3 cellular contexts compared by ENCODE assay signal in the genomic region with DNA sequence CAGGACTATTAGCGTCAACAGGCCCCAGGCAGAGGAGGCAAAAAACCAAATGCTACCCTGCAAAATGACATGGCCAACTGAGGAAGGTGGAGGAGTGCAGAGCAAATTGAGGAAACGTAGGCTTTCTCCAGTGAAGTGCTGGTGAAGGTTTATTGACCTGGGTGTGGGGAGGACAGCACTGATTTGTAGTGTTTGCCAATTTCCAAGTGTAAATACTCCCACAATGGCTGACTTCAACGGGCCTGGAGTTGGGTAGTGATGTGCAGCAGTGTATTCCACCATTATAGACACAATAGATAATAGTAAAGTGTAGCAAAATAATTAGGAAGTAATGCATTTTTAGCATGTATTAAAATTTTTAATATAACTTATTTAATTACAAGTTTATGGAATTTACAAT.
TF ChIP-seq lines count a peak whose summit lies in the region.

No MANE protein-coding gene starts in this region.

TF ChIP-seq in GM23338, 12 proteins besides CTCF, POLR2A, EP300 and RAD21:
- TF ChIP-seq ZNF331 (CRISPR knock-in tag; IDR thresholded peaks at IDR 0.05; ENCODE audit: low read depth) = no peak
- no peak for TF ChIP-seq EZH2 (IDR thresholded peaks at IDR 0.05; ENCODE audit: low read depth, unreplicated experiment)
- TF ChIP-seq, protein P1, sequence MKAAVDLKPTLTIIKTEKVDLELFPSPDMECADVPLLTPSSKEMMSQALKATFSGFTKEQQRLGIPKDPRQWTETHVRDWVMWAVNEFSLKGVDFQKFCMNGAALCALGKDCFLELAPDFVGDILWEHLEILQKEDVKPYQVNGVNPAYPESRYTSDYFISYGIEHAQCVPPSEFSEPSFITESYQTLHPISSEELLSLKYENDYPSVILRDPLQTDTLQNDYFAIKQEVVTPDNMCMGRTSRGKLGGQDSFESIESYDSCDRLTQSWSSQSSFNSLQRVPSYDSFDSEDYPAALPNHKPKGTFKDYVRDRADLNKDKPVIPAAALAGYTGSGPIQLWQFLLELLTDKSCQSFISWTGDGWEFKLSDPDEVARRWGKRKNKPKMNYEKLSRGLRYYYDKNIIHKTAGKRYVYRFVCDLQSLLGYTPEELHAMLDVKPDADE (IDR thresholded peaks at IDR 0.05) = no peak
- no peak for TF ChIP-seq JUNB (IDR thresholded peaks at IDR 0.05; ENCODE audit: unreplicated experiment)
- no peak for TF ChIP-seq POLR2AphosphoS5 (IDR thresholded peaks at IDR 0.05; ENCODE audit: low read depth)
- no peak for TF ChIP-seq STAT1 (IDR thresholded peaks at IDR 0.05; ENCODE audit: unreplicated experiment)
- no peak for TF ChIP-seq NANOG (IDR thresholded peaks at IDR 0.05; ENCODE audit: borderline replicate concordance)

TF ChIP-seq in IMR-90, 13 proteins besides CTCF, POLR2A, EP300 and RAD21:
- TF ChIP-seq SMC3 (IDR thresholded peaks at IDR 0.05; ENCODE audit: low read depth, low read length) (no peak), CHD1 (IDR thresholded peaks at IDR 0.05; ENCODE audit: low read depth, low read length) (no peak), RFX5 (IDR thresholded peaks at IDR 0.05; ENCODE audit: low read depth, low read length) (no peak), BHLHE40 (IDR thresholded peaks at IDR 0.05; ENCODE audit: low read depth, low read length) (no peak), MAZ (IDR thresholded peaks at IDR 0.05; ENCODE audit: borderline replicate concordance, low read depth, low read length) (no peak), NFE2L2 (IDR thresholded peaks at IDR 0.05; ENCODE audit: low read depth, low read length) (no peak), FOS (IDR thresholded peaks at IDR 0.05; ENCODE audit: low read depth, low read length) (no peak), RCOR1 (IDR thresholded peaks at IDR 0.05; ENCODE audit: insufficient replicate concordance, low read length) (no peak), MXI1 (IDR thresholded peaks at IDR 0.05; ENCODE audit: borderline replicate concordance, low read depth, low read length) (no peak), CEBPB (IDR thresholded peaks at IDR 0.05; ENCODE audit: low read depth, low read length) (no peak), MAFK (IDR thresholded peaks at IDR 0.05; ENCODE audit: low read depth, low read length) (no peak)
- TF ChIP-seq, protein P2, sequence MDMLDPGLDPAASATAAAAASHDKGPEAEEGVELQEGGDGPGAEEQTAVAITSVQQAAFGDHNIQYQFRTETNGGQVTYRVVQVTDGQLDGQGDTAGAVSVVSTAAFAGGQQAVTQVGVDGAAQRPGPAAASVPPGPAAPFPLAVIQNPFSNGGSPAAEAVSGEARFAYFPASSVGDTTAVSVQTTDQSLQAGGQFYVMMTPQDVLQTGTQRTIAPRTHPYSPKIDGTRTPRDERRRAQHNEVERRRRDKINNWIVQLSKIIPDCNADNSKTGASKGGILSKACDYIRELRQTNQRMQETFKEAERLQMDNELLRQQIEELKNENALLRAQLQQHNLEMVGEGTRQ (IDR thresholded peaks at IDR 0.05; ENCODE audit: low read depth, low read length) = no peak
- TF ChIP-seq, protein P3, sequence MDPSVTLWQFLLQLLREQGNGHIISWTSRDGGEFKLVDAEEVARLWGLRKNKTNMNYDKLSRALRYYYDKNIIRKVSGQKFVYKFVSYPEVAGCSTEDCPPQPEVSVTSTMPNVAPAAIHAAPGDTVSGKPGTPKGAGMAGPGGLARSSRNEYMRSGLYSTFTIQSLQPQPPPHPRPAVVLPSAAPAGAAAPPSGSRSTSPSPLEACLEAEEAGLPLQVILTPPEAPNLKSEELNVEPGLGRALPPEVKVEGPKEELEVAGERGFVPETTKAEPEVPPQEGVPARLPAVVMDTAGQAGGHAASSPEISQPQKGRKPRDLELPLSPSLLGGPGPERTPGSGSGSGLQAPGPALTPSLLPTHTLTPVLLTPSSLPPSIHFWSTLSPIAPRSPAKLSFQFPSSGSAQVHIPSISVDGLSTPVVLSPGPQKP (IDR thresholded peaks at IDR 0.05; ENCODE audit: borderline replicate concordance, low read depth, low read length) = no peak

TF ChIP-seq in liver, 16 proteins besides CTCF, POLR2A, EP300 and RAD21:
- TF ChIP-seq HNF4G (IDR thresholded peaks at IDR 0.05) = no peak
- TF ChIP-seq GABPA (IDR thresholded peaks at IDR 0.05 in 1 of 2, conservative IDR thresholded peaks at IDR 0.05 in 1 of 2) = no peak
- TF ChIP-seq FOXA2 (IDR thresholded peaks at IDR 0.05) = peak; percentile 36
- TF ChIP-seq, protein P4, sequence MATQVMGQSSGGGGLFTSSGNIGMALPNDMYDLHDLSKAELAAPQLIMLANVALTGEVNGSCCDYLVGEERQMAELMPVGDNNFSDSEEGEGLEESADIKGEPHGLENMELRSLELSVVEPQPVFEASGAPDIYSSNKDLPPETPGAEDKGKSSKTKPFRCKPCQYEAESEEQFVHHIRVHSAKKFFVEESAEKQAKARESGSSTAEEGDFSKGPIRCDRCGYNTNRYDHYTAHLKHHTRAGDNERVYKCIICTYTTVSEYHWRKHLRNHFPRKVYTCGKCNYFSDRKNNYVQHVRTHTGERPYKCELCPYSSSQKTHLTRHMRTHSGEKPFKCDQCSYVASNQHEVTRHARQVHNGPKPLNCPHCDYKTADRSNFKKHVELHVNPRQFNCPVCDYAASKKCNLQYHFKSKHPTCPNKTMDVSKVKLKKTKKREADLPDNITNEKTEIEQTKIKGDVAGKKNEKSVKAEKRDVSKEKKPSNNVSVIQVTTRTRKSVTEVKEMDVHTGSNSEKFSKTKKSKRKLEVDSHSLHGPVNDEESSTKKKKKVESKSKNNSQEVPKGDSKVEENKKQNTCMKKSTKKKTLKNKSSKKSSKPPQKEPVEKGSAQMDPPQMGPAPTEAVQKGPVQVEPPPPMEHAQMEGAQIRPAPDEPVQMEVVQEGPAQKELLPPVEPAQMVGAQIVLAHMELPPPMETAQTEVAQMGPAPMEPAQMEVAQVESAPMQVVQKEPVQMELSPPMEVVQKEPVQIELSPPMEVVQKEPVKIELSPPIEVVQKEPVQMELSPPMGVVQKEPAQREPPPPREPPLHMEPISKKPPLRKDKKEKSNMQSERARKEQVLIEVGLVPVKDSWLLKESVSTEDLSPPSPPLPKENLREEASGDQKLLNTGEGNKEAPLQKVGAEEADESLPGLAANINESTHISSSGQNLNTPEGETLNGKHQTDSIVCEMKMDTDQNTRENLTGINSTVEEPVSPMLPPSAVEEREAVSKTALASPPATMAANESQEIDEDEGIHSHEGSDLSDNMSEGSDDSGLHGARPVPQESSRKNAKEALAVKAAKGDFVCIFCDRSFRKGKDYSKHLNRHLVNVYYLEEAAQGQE (IDR thresholded peaks at IDR 0.05) = no peak
- peak; percentile 35 to 44 for TF ChIP-seq HNF4A (conservative IDR thresholded peaks at IDR 0.05)
- no peak for TF ChIP-seq FOXA1 (IDR thresholded peaks at IDR 0.05)
- peak; percentile 74 to 75 for TF ChIP-seq RXRA (IDR thresholded peaks at IDR 0.05)
- TF ChIP-seq NR2F2 (IDR thresholded peaks at IDR 0.05) = no peak
- TF ChIP-seq YY1 (IDR thresholded peaks at IDR 0.05) = peak; percentile 69
- TF ChIP-seq, protein P5, sequence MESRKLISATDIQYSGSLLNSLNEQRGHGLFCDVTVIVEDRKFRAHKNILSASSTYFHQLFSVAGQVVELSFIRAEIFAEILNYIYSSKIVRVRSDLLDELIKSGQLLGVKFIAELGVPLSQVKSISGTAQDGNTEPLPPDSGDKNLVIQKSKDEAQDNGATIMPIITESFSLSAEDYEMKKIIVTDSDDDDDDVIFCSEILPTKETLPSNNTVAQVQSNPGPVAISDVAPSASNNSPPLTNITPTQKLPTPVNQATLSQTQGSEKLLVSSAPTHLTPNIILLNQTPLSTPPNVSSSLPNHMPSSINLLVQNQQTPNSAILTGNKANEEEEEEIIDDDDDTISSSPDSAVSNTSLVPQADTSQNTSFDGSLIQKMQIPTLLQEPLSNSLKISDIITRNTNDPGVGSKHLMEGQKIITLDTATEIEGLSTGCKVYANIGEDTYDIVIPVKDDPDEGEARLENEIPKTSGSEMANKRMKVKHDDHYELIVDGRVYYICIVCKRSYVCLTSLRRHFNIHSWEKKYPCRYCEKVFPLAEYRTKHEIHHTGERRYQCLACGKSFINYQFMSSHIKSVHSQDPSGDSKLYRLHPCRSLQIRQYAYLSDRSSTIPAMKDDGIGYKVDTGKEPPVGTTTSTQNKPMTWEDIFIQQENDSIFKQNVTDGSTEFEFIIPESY (IDR thresholded peaks at IDR 0.05) = no peak
- TF ChIP-seq, protein P6, sequence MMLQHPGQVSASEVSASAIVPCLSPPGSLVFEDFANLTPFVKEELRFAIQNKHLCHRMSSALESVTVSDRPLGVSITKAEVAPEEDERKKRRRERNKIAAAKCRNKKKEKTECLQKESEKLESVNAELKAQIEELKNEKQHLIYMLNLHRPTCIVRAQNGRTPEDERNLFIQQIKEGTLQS (IDR thresholded peaks at IDR 0.05) = no peak
- no peak for TF ChIP-seq EGR1 (IDR thresholded peaks at IDR 0.05; ENCODE audit: low read depth in 2 of 2)
- peak; percentile 24 for TF ChIP-seq SP1 (IDR thresholded peaks at IDR 0.05)
